In genomic region chr22:20239951-20240773, GRCh38 we compare ENCODE assay signal across 14 cellular contexts. TPM values are rescaled to one million over a fixed set of nuclear protein-coding genes. Genes with fewer than 3 reads are reported as not detected.
DNase-seq lines count a peak whose midpoint lies in the region; ATAC-seq and TF ChIP-seq lines count a peak whose summit lies in the region.
"Had no signal": no experiment of that assay in that cellular context is flagged by ENCODE, and none has a peak within 500 bp of the region (broad histone marks: within the 10 kb centered on the region; RNA-seq: fewer than 3 reads in every experiment).

No MANE protein-coding gene starts in this region.

- no peak for ATAC-seq in T-cell (replicated peaks in 1 of 4)
- ATAC-seq in GM19467 (IDR thresholded peaks at IDR 0.05; ENCODE audit: unreplicated experiment), result no peak
- ATAC-seq: activated CD4-positive, CD25-positive, alpha-beta regulatory T cell treated with anti-CD3 and anti-CD28 coated beads, Interleukin-2, amount 50 U/mL, for 24 hours; Panc1; stimulated activated naive CD8-positive, alpha-beta T cell treated with anti-CD3 and anti-CD28 coated beads, Interleukin-15, Interleukin-2, amounts not matched to agents 100 U/mL and 50 U/mL, for 24 hours had no signal

- no peak for TF ChIP-seq EP300 in sigmoid colon (IDR thresholded peaks at IDR 0.05)

- H3K27me3 ChIP-seq in HUES64 (ENCODE audit: insufficient read depth, low read length) (no peaks in the 10 kb centered on the region), sigmoid colon (peaks cover 0 to 4% (median 0%) of the 10 kb centered on the region in 3 donors), esophagus squamous epithelium (no peaks in the 10 kb centered on the region)

- no peak for DNase-seq in T-cell
- peak in 39 of 42 donors; percentile 29 to 80 (median 58) for DNase-seq in head of caudate nucleus
- DNase-seq in putamen (ENCODE audit: low spot score), result peak; percentile 47
- DNase-seq in T-helper 2 cell treated with Interferon-gamma antibody and Interleukin-4, amounts not matched to agents 5 μg/mL and 100 μg/mL, for 36 hours (ENCODE audit: low spot score), result no peak
- DNase-seq in sigmoid colon, result no peak
- no peak for DNase-seq in esophagus squamous epithelium (lab: John Stamatoyannopoulos, UW)
- DNase-seq: DMS53; NCI-H1417 treated with DMSO at 0.1 percent for 48 hours; stimulated activated CD4-positive, alpha-beta T cell treated with anti-CD3 and anti-CD28 coated beads, Interleukin-12 subunit alpha, Interleukin-12 subunit beta, amount 100 ng/mL, for 4 hours; stimulated activated naive CD8-positive, alpha-beta T cell treated with anti-CD3 and anti-CD28 coated beads, Interleukin-15, Interleukin-2, amounts not matched to agents 100 U/mL and 50 U/mL, for 24 hours had no signal

- peak overlapping the region in 1 of 3 donors; percentile 45 for H3K4me3 Mint-ChIP-seq in T-cell
- H3K4me3 Mint-ChIP-seq in T-helper 2 cell treated with Interferon-gamma antibody and Interleukin-4, amounts not matched to agents 5 μg/mL and 100 μg/mL, for 36 hours, result no peak overlapping the region

- H3K9me3 Mint-ChIP-seq in T-cell, result no peaks in the 10 kb centered on the region
- no peaks in the 10 kb centered on the region for H3K9me3 Mint-ChIP-seq in T-helper 2 cell treated with Interferon-gamma antibody and Interleukin-4, amounts not matched to agents 5 μg/mL and 100 μg/mL, for 36 hours

- no peaks in the 10 kb centered on the region for H3K36me3 Mint-ChIP-seq in T-cell
- no peaks in the 10 kb centered on the region for H3K36me3 Mint-ChIP-seq in T-helper 2 cell treated with Interferon-gamma antibody and Interleukin-4, amounts not matched to agents 5 μg/mL and 100 μg/mL, for 36 hours (ENCODE audit: low read depth)

- H3K9me3 ChIP-seq in HUES64 (ENCODE audit: insufficient read depth, low read depth, low read length) (no peaks in the 10 kb centered on the region), sigmoid colon (no peaks in the 10 kb centered on the region), esophagus squamous epithelium (no peaks in the 10 kb centered on the region)

- no peak for TF ChIP-seq CTCF in sigmoid colon (IDR thresholded peaks at IDR 0.05)
- no peak for TF ChIP-seq CTCF in esophagus squamous epithelium (IDR thresholded peaks at IDR 0.05)

- H3K27ac ChIP-seq in HUES64 (ENCODE audit: low read depth, low read length) (peak overlapping the region; percentile 55), sigmoid colon (no peak overlapping the region), esophagus squamous epithelium (peak overlapping the region in 1 of 4 donors; percentile 50)

- H3K27ac Mint-ChIP-seq in T-cell, result peak overlapping the region; percentile 84 to 89
- no peak overlapping the region for H3K27ac Mint-ChIP-seq in T-helper 2 cell treated with Interferon-gamma antibody and Interleukin-4, amounts not matched to agents 5 μg/mL and 100 μg/mL, for 36 hours

- TF ChIP-seq POLR2A in sigmoid colon (IDR thresholded peaks at IDR 0.05) (no peak), esophagus squamous epithelium (IDR thresholded peaks at IDR 0.05) (no peak)

- H3K4me1 ChIP-seq in HUES64 (ENCODE audit: insufficient read depth, low read length) (peaks cover 2% of the 10 kb centered on the region; the same call in 1 of the 2 replicates), sigmoid colon (peaks cover 0 to 24% (median 9%) of the 10 kb centered on the region in 4 donors), esophagus squamous epithelium (peaks cover 35 to 79% (median 37%) of the 10 kb centered on the region in 3 donors)

- intact Hi-C loops in head of caudate nucleus (cut with DNase I), result no loop called here
- intact Hi-C loops in sigmoid colon (cut with DNase I), result no loop called here
- intact Hi-C loops in esophagus squamous epithelium (cut with DNase I), result no loop called here

- 47% methylated on average over 16 of the region's 22 CpGs for WGBS in HUES64
- 61 to 84% methylated on average over 22 of the region's 22 CpGs for WGBS in sigmoid colon, 2 donors
- 56 to 68% methylated on average over 12 to 13 of the region's 22 CpGs for WGBS in esophagus squamous epithelium, 2 donors

- CTCF ChIA-PET in T-cell (lab: Charles Lee), result no interaction called here

- peak overlapping the region; percentile 44 for H3K9ac ChIP-seq in HUES64 (ENCODE audit: low read depth, low read length)

- POLR2A ChIA-PET in T-cell (lab: Charles Lee), result no interaction called here

- H3K27me3 Mint-ChIP-seq in T-cell, result no peaks in the 10 kb centered on the region
- H3K27me3 Mint-ChIP-seq in T-helper 2 cell treated with Interferon-gamma antibody and Interleukin-4, amounts not matched to agents 5 μg/mL and 100 μg/mL, for 36 hours (ENCODE audit: low read depth), result no peaks in the 10 kb centered on the region

- peaks cover 41 to 60% (median 49%) of the 10 kb centered on the region in 3 donors for H3K4me1 Mint-ChIP-seq in T-cell
- H3K4me1 Mint-ChIP-seq in T-helper 2 cell treated with Interferon-gamma antibody and Interleukin-4, amounts not matched to agents 5 μg/mL and 100 μg/mL, for 36 hours (ENCODE audit: low read depth), result peaks cover 24% of the 10 kb centered on the region

- H3K4me3 ChIP-seq in HUES64 (ENCODE audit: low read length), result no peak overlapping the region
- H3K4me3 ChIP-seq in sigmoid colon, result no peak overlapping the region
- no peak overlapping the region for H3K4me3 ChIP-seq in esophagus squamous epithelium

- H3K36me3 ChIP-seq in HUES64 (ENCODE audit: insufficient read depth, low read length) (no peaks in the 10 kb centered on the region), sigmoid colon (no peaks in the 10 kb centered on the region), esophagus squamous epithelium (no peaks in the 10 kb centered on the region)

RNA-seq across cellular contexts. Expression of gene RTN4R, which starts 28.0 kb away (rescaled TPM):
- polyA plus RNA-seq in HUES64 (2013, experiment 1 of 2), result 15.2 TPM
- polyA plus RNA-seq in HUES64 (2013, experiment 2 of 2), result 19.4 TPM
- 1 to 10 TPM in 3 of 5 donors, under 1 TPM in 2; 0.33 to 4.1 (median 2.5) TPM for total RNA-seq in T-cell
- total RNA-seq in sigmoid colon, result under 1 TPM in 2 of 4 donors, not detected in 2; 0.36 to 0.83 TPM
- polyA plus RNA-seq in sigmoid colon, result 1 to 10 TPM in 2 of 3 donors, under 1 TPM in 1; 0.60 to 4.3 (median 1.4) TPM
- 1 to 10 TPM in 3 of 4 donors, under 1 TPM in 1; 0.97 to 3.9 (median 2.5) TPM for total RNA-seq in esophagus squamous epithelium

Comparison
In these comparisons a context has a peak if more than half of its experiments do, and no peak if none do; other contexts are left out.
1. DNase-seq: peak in head of caudate nucleus (39 of 42) and putamen (single experiment); none in T-cell (0 of 34), T-helper 2 cell treated with Interferon-gamma antibody and Interleukin-4, amounts not matched to agents 5 μg/mL and 100 μg/mL, for 36 hours (single experiment), sigmoid colon (single experiment) and esophagus squamous epithelium (single experiment).